15 cellular contexts compared by ENCODE assay signal in genomic region chr10:11409357-11409756, GRCh38.
A peak's percentile ranks its signal among the peaks of the same experiment; 100 is the strongest.
DNase-seq lines count a peak whose midpoint lies in the region; TF ChIP-seq lines count a peak whose summit lies in the region.
"Had no signal": no experiment of that assay in that cellular context is flagged by ENCODE, and none has a peak within 500 bp of the region (broad histone marks: within the 10 kb centered on the region; RNA-seq: fewer than 3 reads in every experiment).

No MANE protein-coding gene starts in this region.

- H3K9me3 Mint-ChIP-seq in endodermal cell: peaks cover 16% of the 10 kb centered on the region

- H3K27me3 Mint-ChIP-seq in endodermal cell (ENCODE audit: insufficient read depth): peaks cover 27% of the 10 kb centered on the region
- H3K27me3 Mint-ChIP-seq: B cell; CD4-positive, alpha-beta T cell had no signal

- WGBS in endodermal cell (ENCODE audit: insufficient coverage in 1 of 2, insufficient read length in 1 of 2), 2 experiments: 73 to 83% methylated on average over 11 of the region's 11 CpGs
- 87% methylated on average over 11 of the region's 11 CpGs for WGBS in suprapubic skin

- peak overlapping the region in 8 of 11 experiments; percentile 13 to 61 (median 48); a peak in 10 of 22 replicates for H3K4me2 ChIP-seq in BLaER1 treated with 17β-estradiol and CSF1 and Interleukin-3, amounts not matched to agents 10 nM and 100 nM

- H3K36me3 ChIP-seq in BLaER1 treated with 17β-estradiol and CSF1 and Interleukin-3, amounts not matched to agents 10 nM and 100 nM: no peaks in the 10 kb centered on the region
- H3K36me3 ChIP-seq in endodermal cell (ENCODE audit: control insufficient read depth, insufficient read depth, low read length) (no peaks in the 10 kb centered on the region), suprapubic skin (no peaks in the 10 kb centered on the region)

- no peaks in the 10 kb centered on the region for H3K36me3 Mint-ChIP-seq in endodermal cell (ENCODE audit: low read depth)

- peaks cover 4% of the 10 kb centered on the region for H3K4me1 Mint-ChIP-seq in endodermal cell

- peak; percentile 39 for DNase-seq in NCI-H2227 treated with DMSO at 0.1 percent for 48 hours (lab: John Stamatoyannopoulos, UW)
- peak; percentile 57 for DNase-seq in endodermal cell
- peak; percentile 13 to 31 for DNase-seq in suprapubic skin (ENCODE audit: low spot score in 2 of 2)
- DNase-seq in SW 1271 (lab: John Stamatoyannopoulos, UW): no peak
- DNase-seq in NCI-H524 treated with DMSO at 0.1 percent for 48 hours (lab: John Stamatoyannopoulos, UW): no peak
- DNase-seq in activated naive CD4-positive, alpha-beta T cell treated with anti-CD3 and anti-CD28 coated beads, Interleukin-2, amount 50 U/mL, for 16 hours: no peak
- DNase-seq: Caco-2; CD4-positive, alpha-beta T cell; GDM1; GOT3; H9 had no signal

- TF ChIP-seq CTCF in endodermal cell (conservative IDR thresholded peaks at IDR 0.05): no peak
- TF ChIP-seq CTCF in suprapubic skin (IDR thresholded peaks at IDR 0.05): no peak

- H3K27ac ChIP-seq in BLaER1 treated with 17β-estradiol and CSF1 and Interleukin-3, amounts not matched to agents 10 nM and 100 nM: no peak overlapping the region
- H3K27ac ChIP-seq in endodermal cell (ENCODE audit: low read depth, low read length) (no peak overlapping the region), suprapubic skin (no peak overlapping the region)
- H3K27ac ChIP-seq: C4-2B had no signal

- H3K9ac ChIP-seq in BLaER1 treated with 17β-estradiol and CSF1 and Interleukin-3, amounts not matched to agents 10 nM and 100 nM: no peak overlapping the region
- no peak overlapping the region for H3K9ac ChIP-seq in endodermal cell (ENCODE audit: extremely low read depth, low read length, poor library complexity, severe bottlenecking)

- TF ChIP-seq POLR2A in suprapubic skin (IDR thresholded peaks at IDR 0.05): no peak

- no peak overlapping the region for H3K4me3 Mint-ChIP-seq in endodermal cell
- H3K4me3 Mint-ChIP-seq: B cell; CD4-positive, alpha-beta T cell; H9 had no signal

- no peaks in the 10 kb centered on the region for H3K27me3 ChIP-seq in BLaER1 treated with 17β-estradiol and CSF1 and Interleukin-3, amounts not matched to agents 10 nM and 100 nM
- H3K27me3 ChIP-seq in endodermal cell (ENCODE audit: control insufficient read depth, insufficient read depth, low read length, poor library complexity, severe bottlenecking) (no peaks in the 10 kb centered on the region), suprapubic skin (no peaks in the 10 kb centered on the region)

- H3K4me1 ChIP-seq in BLaER1 treated with 17β-estradiol and CSF1 and Interleukin-3, amounts not matched to agents 10 nM and 100 nM: peaks cover 9 to 48% (median 41%) of the 10 kb centered on the region in 10 experiments; a peak in 19 of 20 replicates
- H3K4me1 ChIP-seq in endodermal cell (ENCODE audit: control insufficient read depth, insufficient read depth, low read length): no peaks in the 10 kb centered on the region
- H3K4me1 ChIP-seq in suprapubic skin: no peaks in the 10 kb centered on the region
- H3K4me1 ChIP-seq: Caco-2 had no signal

- no peak overlapping the region for H3K4me3 ChIP-seq in BLaER1 treated with 17β-estradiol and CSF1 and Interleukin-3, amounts not matched to agents 10 nM and 100 nM
- no peak overlapping the region for H3K4me3 ChIP-seq in endodermal cell (ENCODE audit: low read length)
- no peak overlapping the region for H3K4me3 ChIP-seq in suprapubic skin

- H3K9me3 ChIP-seq in BLaER1 treated with 17β-estradiol and CSF1 and Interleukin-3, amounts not matched to agents 10 nM and 100 nM (replicated peaks in 1 of 11): peaks cover 29 to 48% (median 38%) of the 10 kb centered on the region in 11 experiments
- H3K9me3 ChIP-seq in endodermal cell (ENCODE audit: control insufficient read depth, low read length) (no peaks in the 10 kb centered on the region), suprapubic skin (no peaks in the 10 kb centered on the region)

- TF ChIP-seq EP300 in suprapubic skin (IDR thresholded peaks at IDR 0.05): no peak

- H4K20me1 ChIP-seq in BLaER1 treated with 17β-estradiol and CSF1 and Interleukin-3, amounts not matched to agents 10 nM and 100 nM: no peaks in the 10 kb centered on the region

- no peak overlapping the region for H3K27ac Mint-ChIP-seq in endodermal cell
- H3K27ac Mint-ChIP-seq: B cell, H9, IgD-negative memory B cell had no signal

Comparison
In these comparisons a context has a peak if more than half of its experiments do, and no peak if none do; other contexts are left out.
1. DNase-seq: peak in NCI-H2227 treated with DMSO at 0.1 percent for 48 hours (single experiment), endodermal cell (single experiment) and suprapubic skin (2 of 2); none in SW 1271 (0 of 2), NCI-H524 treated with DMSO at 0.1 percent for 48 hours (single experiment) and activated naive CD4-positive, alpha-beta T cell treated with anti-CD3 and anti-CD28 coated beads, Interleukin-2, amount 50 U/mL, for 16 hours (single experiment).